In genomic region chr6:43477235-43478007, GRCh38 we compare ENCODE assay signal across 8 cellular contexts. TPM values are rescaled to one million over a fixed set of nuclear protein-coding genes. Genes with fewer than 3 reads are reported as not detected.
DNase-seq lines count a peak whose midpoint lies in the region; ATAC-seq and TF ChIP-seq lines count a peak whose summit lies in the region.

TSS of gene TJAP1 (plus strand) at chr6:43477570. CDS start at chr6:43499002, 21,432 bp downstream.

- H3K27ac ChIP-seq in A673 (ENCODE audit: low read depth, low read length, poor library complexity, severe bottlenecking), result peak within 1 kb of the TSS; percentile 89

- H3K9me3 ChIP-seq in A673 (ENCODE audit: low read depth, low read length, poor library complexity, severe bottlenecking), result no peaks in the 10 kb centered on the region

- POLR2A ChIA-PET in A673 (lab: Charles Lee; ENCODE audit: low non-redundant PET), result interaction anchor here (0.6 to 0.7 kb wide), 2 partner anchors 353 to 611 kb away, joined by 5 to 6 read pairs; no protein-coding TSS in a partner anchor

- CTCF ChIA-PET in A673 (lab: Charles Lee), result interaction anchor here (0.5 to 0.7 kb wide), 2 partner anchors 16 to 218 kb away, joined by 3 read pairs; no protein-coding TSS in a partner anchor

- H3K4me3 ChIP-seq in A673 (ENCODE audit: low read depth, low read length, poor library complexity, severe bottlenecking) (peak within 1 kb of the TSS; percentile 74), kidney epithelial cell (ENCODE audit: low read depth, low read length) (peak within 1 kb of the TSS; percentile 72)

- ATAC-seq in GM18870 (IDR thresholded peaks at IDR 0.05; ENCODE audit: unreplicated experiment) (peak; percentile 63), HG03175 (IDR thresholded peaks at IDR 0.05; ENCODE audit: unreplicated experiment) (peak; percentile 95)

- no TSS peak for BruUV-seq in A673 (replicated peaks; lab: Mats Ljungman, UMichigan)

- intact Hi-C loops in A673 (cut with micrococcal nuclease; ENCODE audit: unreplicated experiment), result no loop called here

- peaks cover 33% of the 10 kb centered on the region for H3K4me1 ChIP-seq in A673 (ENCODE audit: insufficient read depth, low read length, poor library complexity, severe bottlenecking)

- DNase-seq in A673 (ENCODE audit: low spot score), result peak; percentile 94
- DNase-seq in NCI-H446 treated with DMSO at 0.1 percent for 48 hours (lab: John Stamatoyannopoulos, UW), result peak; percentile 74
- peak; percentile 98 for DNase-seq in activated CD4-positive, alpha-beta T cell treated with anti-CD3 and anti-CD28 coated beads for 24 hours (ENCODE audit: low read depth in 2 of 2)
- peak; percentile 98 for DNase-seq in cerebellum (ENCODE audit: low spot score)
- peak; percentile 51 for DNase-seq in kidney epithelial cell (ENCODE audit: low read depth)
- peak; percentile 99 for DNase-seq in stimulated activated CD4-positive, alpha-beta T cell treated with anti-CD3 and anti-CD28 coated beads, Interleukin-15, amount 100 ng/mL, for 24 hours

- H3K36me3 ChIP-seq in A673 (ENCODE audit: insufficient read depth, low read length, poor library complexity, severe bottlenecking) (no peaks in the 10 kb centered on the region), kidney epithelial cell (ENCODE audit: control insufficient read depth, insufficient read depth, low read length) (no peaks in the 10 kb centered on the region)

- H3K27me3 ChIP-seq in A673 (replicated peaks; ENCODE audit: insufficient read depth, low read depth, low read length, poor library complexity), result no peaks in the 10 kb centered on the region
- no peaks in the 10 kb centered on the region for H3K27me3 ChIP-seq in kidney epithelial cell (ENCODE audit: control insufficient read depth, insufficient read depth, low read length)

- TF ChIP-seq CTCF in A673 (conservative IDR thresholded peaks at IDR 0.05; ENCODE audit: low read depth, low read length) (no peak), kidney epithelial cell (IDR thresholded peaks at IDR 0.05; ENCODE audit: insufficient read depth, low read length, poor library complexity, severe bottlenecking) (no peak)

RNA-seq across cellular contexts. Expression of gene TJAP1, which starts in this region (rescaled TPM):
- total RNA-seq in A673 (2021) (39.1 and 46.0 TPM in 2 replicates), cerebellum (7.3 TPM), kidney epithelial cell (31.7 and 42.7 TPM in 2 replicates)

Comparison
In these comparisons a context has a peak if more than half of its experiments do, and no peak if none do; other contexts are left out.
1. Peak in every context shown above with its lines: DNase-seq, ATAC-seq, H3K4me3 ChIP-seq and H3K27ac ChIP-seq.